8 cellular contexts compared by ENCODE assay signal in genomic region chr6:154733610-154734379, GRCh38. TPM values are rescaled to one million over a fixed set of nuclear protein-coding genes. Genes with fewer than 3 reads are reported as not detected.
A peak's percentile ranks its signal among the peaks of the same experiment; 100 is the strongest.
DNase-seq lines count a peak whose midpoint lies in the region; TF ChIP-seq lines count a peak whose summit lies in the region.

No MANE protein-coding gene starts in this region.

- no peaks in the 10 kb centered on the region for H3K36me3 ChIP-seq in ES-I3 (ENCODE audit: insufficient read depth, low read length)
- 0 out of 2 replicates have a peak, but pooled peaks cover 7% of the 10 kb centered on the region for H3K36me3 ChIP-seq in HAP-1 (replicated peaks)
- peaks cover 14% of the 10 kb centered on the region for H3K36me3 ChIP-seq in MG63

- TF ChIP-seq CTCF in fibroblast of villous mesenchyme (IDR thresholded peaks at IDR 0.05; ENCODE audit: insufficient read depth, low read depth, low read length) (peak; percentile 6), nephron progenitor cell (IDR thresholded peaks at IDR 0.05) (no peak)

- DNase-seq in HAP-1 (ENCODE audit: low spot score in 2 of 2) (peak; percentile 93 to 98), MG63 (peak; percentile 98), SHP77 (lab: John Stamatoyannopoulos, UW) (peak; percentile 90 to 94), activated gamma-delta T cell (lab: John Stamatoyannopoulos, UW) (peak; percentile 79), fibroblast of villous mesenchyme (ENCODE audit: low read depth) (peak; percentile 98), nephron progenitor cell (peak; percentile 89)

- H3K27me3 ChIP-seq in HAP-1 (ENCODE audit: low read depth) (no peaks in the 10 kb centered on the region), MG63 (no peaks in the 10 kb centered on the region)

- peaks cover 54% of the 10 kb centered on the region for H3K4me1 Mint-ChIP-seq in nephron progenitor cell
- H3K4me1 Mint-ChIP-seq in stimulated activated naive CD8-positive, alpha-beta T cell treated with anti-CD3 and anti-CD28 coated beads, Interleukin-15, Interleukin-2, amounts not matched to agents 100 ng/mL and 50 ng/mL, for 24 hours (ENCODE audit: low read depth) = peaks cover 53% of the 10 kb centered on the region

- H3K9me3 ChIP-seq in ES-I3 (ENCODE audit: control insufficient read depth, insufficient read depth, low read length) (no peaks in the 10 kb centered on the region), HAP-1 (no peaks in the 10 kb centered on the region), MG63 (no peaks in the 10 kb centered on the region)

- peak overlapping the region; percentile 93 for H3K27ac Mint-ChIP-seq in nephron progenitor cell
- H3K27ac Mint-ChIP-seq in stimulated activated naive CD8-positive, alpha-beta T cell treated with anti-CD3 and anti-CD28 coated beads, Interleukin-15, Interleukin-2, amounts not matched to agents 100 ng/mL and 50 ng/mL, for 24 hours = peak overlapping the region; percentile 91

- in situ Hi-C loops in HAP-1 (cut with MboI; ENCODE audit: low sequenced_read_pairs) = no loop called here

- H3K4me3 ChIP-seq in HAP-1 (peak overlapping the region; percentile 94), MG63 (peak overlapping the region; percentile 99), fibroblast of villous mesenchyme (ENCODE audit: low read depth, low read length) (peak overlapping the region; percentile 81)

- peak overlapping the region; percentile 90 for H3K4me3 Mint-ChIP-seq in nephron progenitor cell
- H3K4me3 Mint-ChIP-seq in stimulated activated naive CD8-positive, alpha-beta T cell treated with anti-CD3 and anti-CD28 coated beads, Interleukin-15, Interleukin-2, amounts not matched to agents 100 ng/mL and 50 ng/mL, for 24 hours = peak overlapping the region; percentile 93

- peaks cover 17% of the 10 kb centered on the region for H3K4me1 ChIP-seq in ES-I3 (ENCODE audit: insufficient read depth, low read length)
- peaks cover 34% of the 10 kb centered on the region for H3K4me1 ChIP-seq in HAP-1

- peak overlapping the region; percentile 89 for H3K9ac ChIP-seq in ES-I3 (ENCODE audit: low read depth, low read length)

- H3K9me3 Mint-ChIP-seq in nephron progenitor cell = no peaks in the 10 kb centered on the region
- no peaks in the 10 kb centered on the region for H3K9me3 Mint-ChIP-seq in stimulated activated naive CD8-positive, alpha-beta T cell treated with anti-CD3 and anti-CD28 coated beads, Interleukin-15, Interleukin-2, amounts not matched to agents 100 ng/mL and 50 ng/mL, for 24 hours

- H3K36me3 Mint-ChIP-seq in nephron progenitor cell (ENCODE audit: low read depth) = peaks cover 14% of the 10 kb centered on the region
- H3K36me3 Mint-ChIP-seq in stimulated activated naive CD8-positive, alpha-beta T cell treated with anti-CD3 and anti-CD28 coated beads, Interleukin-15, Interleukin-2, amounts not matched to agents 100 ng/mL and 50 ng/mL, for 24 hours (ENCODE audit: low read depth) = peaks cover 18% of the 10 kb centered on the region

- H3K27me3 Mint-ChIP-seq in nephron progenitor cell (ENCODE audit: low read depth, poor library complexity) = peaks cover 3% of the 10 kb centered on the region
- H3K27me3 Mint-ChIP-seq in stimulated activated naive CD8-positive, alpha-beta T cell treated with anti-CD3 and anti-CD28 coated beads, Interleukin-15, Interleukin-2, amounts not matched to agents 100 ng/mL and 50 ng/mL, for 24 hours = no peaks in the 10 kb centered on the region

RNA-seq across cellular contexts. Expression of gene SCAF8, which starts 0.6 kb away (rescaled TPM):
- 12.1 and 12.9 TPM in 2 replicates for total RNA-seq in MG63 (2014; rRNA removed; shearing (Covaris generic); ENCODE audit: low replicate concordance)
- total RNA-seq in fibroblast of villous mesenchyme = 31.6 and 39.7 TPM in 2 replicates

Comparison
In these comparisons a context has a peak if more than half of its experiments do, and no peak if none do; other contexts are left out.
1. Peak in every context shown above with its lines: DNase-seq and H3K4me3 ChIP-seq.